Comparison of ENCODE assay signal across 40 cellular contexts in the genomic region with DNA sequence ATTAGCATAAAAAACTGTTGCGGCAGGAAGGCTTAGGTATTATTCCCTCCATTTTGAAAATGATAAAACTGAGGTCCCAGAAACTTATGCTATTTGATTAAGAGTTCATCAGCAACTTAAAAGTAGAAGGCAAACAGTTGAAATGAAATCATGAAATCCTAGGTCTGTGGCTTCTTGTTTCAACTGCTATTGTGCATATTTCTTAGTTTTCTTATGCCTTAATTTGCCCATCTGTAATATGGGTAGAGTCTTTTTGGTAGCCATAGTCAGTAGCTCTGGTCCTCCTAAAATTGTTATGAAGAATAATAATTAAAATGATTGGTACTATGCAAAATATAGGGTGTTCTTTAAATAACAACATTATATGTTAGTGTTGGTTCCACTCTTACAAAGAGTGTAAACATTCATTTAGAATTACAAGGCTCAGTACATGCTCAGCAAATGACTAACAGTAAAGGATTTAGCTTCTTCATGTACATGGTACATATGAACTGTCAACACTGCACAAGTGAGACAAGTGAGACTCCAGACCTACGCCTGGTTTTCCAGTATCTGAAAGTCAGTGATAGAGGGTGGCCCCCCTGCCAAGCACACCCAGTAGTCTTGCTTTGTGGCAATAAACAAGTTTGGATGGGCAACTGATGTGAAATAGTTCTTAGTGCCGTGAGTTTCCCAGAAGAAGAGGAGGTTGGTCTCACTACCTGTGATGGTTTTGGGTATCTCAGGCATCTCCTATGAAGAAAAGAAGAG. TPM values are rescaled to one million over a fixed set of nuclear protein-coding genes. Genes with fewer than 3 reads are reported as not detected.
"Had no signal": no experiment of that assay in that cellular context is flagged by ENCODE, and none has a peak within 500 bp of the region (broad histone marks: within the 10 kb centered on the region; RNA-seq: fewer than 3 reads in every experiment).

No MANE protein-coding gene starts in this region.

- DNase-seq: activated CD4-positive, alpha-beta memory T cell treated with anti-CD3 and anti-CD28 coated beads, Interleukin-2, amount 10 ng/mL, durations not matched to agents 7 days and 5 days; activated CD4-positive, alpha-beta T cell treated with anti-CD3 and anti-CD28 coated beads for 1 hour; activated CD4-positive, alpha-beta T cell treated with anti-CD3 and anti-CD28 coated beads for 48 hours; activated CD4-positive, CD25-positive, alpha-beta regulatory T cell; activated CD8-positive, alpha-beta memory T cell treated with anti-CD3 and anti-CD28 coated beads for 24 hours; activated CD8-positive, alpha-beta memory T cell treated with anti-CD3 and anti-CD28 coated beads, Interleukin-2, amount 10 ng/mL, durations not matched to agents 7 days and 5 days; activated CD8-positive, alpha-beta memory T cell treated with anti-CD3 and anti-CD28 coated beads, Interleukin-2, amount 50 U/mL, for 48 hours; activated effector memory CD4-positive, alpha-beta T cell treated with anti-CD3 and anti-CD28 coated beads, Interleukin-2, amount 50 U/mL, for 16 hours; activated naive CD4-positive, alpha-beta T cell; activated naive CD4-positive, alpha-beta T cell treated with anti-CD3 and anti-CD28 coated beads, Interleukin-2, amount 50 U/mL, for 16 hours; activated naive CD8-positive, alpha-beta T cell treated with anti-CD3 and anti-CD28 coated beads for 36 hours; activated T-cell treated with anti-CD3 and anti-CD28 coated beads, Interleukin-2, amount 50 U/mL, for 48 hours; amniotic stem cell; aorta; brain microvascular endothelial cell; Kasumi-1; KG1; MM.1S; MV-4-11; NCI-H1092; NCI-H1436 treated with DMSO at 0.1 percent for 48 hours; NCI-H187; NCI-H2029 treated with DMSO at 0.1 percent for 48 hours; NCI-H2107; NCI-H2171; NCI-H510A; NCI-H526; NCI-H748 treated with DMSO at 0.1 percent for 48 hours; NK-92 treated with Interleukin-12 subunit alpha and Interleukin-12 subunit beta, amount 100 ng/mL, for 24 hours; PC-3; Peyer's patch; Right ventricle myocardium superior; RPMI8226; SW 1271; T-helper 1 cell; T-helper 2 cell; T-helper 9 cell; WERI-Rb-1 had no signal

- ATAC-seq: activated CD8-positive, alpha-beta memory T cell treated with anti-CD3 and anti-CD28 coated beads, Interleukin-2, amount 10 ng/mL, durations not matched to agents 7 days and 5 days; PC-3 had no signal

- H3K27me3 Mint-ChIP-seq: activated CD4-positive, alpha-beta memory T cell treated with anti-CD3 and anti-CD28 coated beads, Interleukin-2, amount 10 ng/mL, durations not matched to agents 7 days and 5 days; central memory CD8-positive, alpha-beta T cell had no signal

- H3K27ac ChIP-seq: brain microvascular endothelial cell, cardiac muscle cell, Peyer's patch, WERI-Rb-1 had no signal

- H3K9me3 ChIP-seq: Peyer's patch had no signal

- H3K27me3 ChIP-seq: brain microvascular endothelial cell, cardiac muscle cell, Peyer's patch had no signal

- H3K4me1 ChIP-seq: Peyer's patch had no signal

- H3K9me3 Mint-ChIP-seq: activated CD4-positive, alpha-beta memory T cell treated with anti-CD3 and anti-CD28 coated beads, Interleukin-2, amount 10 ng/mL, durations not matched to agents 7 days and 5 days; central memory CD8-positive, alpha-beta T cell had no signal

- H3K27ac Mint-ChIP-seq: activated CD4-positive, alpha-beta memory T cell treated with anti-CD3 and anti-CD28 coated beads, Interleukin-2, amount 10 ng/mL, durations not matched to agents 7 days and 5 days; activated CD8-positive, alpha-beta memory T cell treated with anti-CD3 and anti-CD28 coated beads, Interleukin-2, amount 10 ng/mL, durations not matched to agents 7 days and 5 days; activated naive CD8-positive, alpha-beta T cell treated with anti-CD3 and anti-CD28 coated beads for 36 hours had no signal

- H3K4me3 ChIP-seq: cardiac muscle cell, Peyer's patch had no signal

- H3K36me3 ChIP-seq: brain microvascular endothelial cell, cardiac muscle cell, Peyer's patch, WERI-Rb-1 had no signal

- H3K4me3 Mint-ChIP-seq: activated CD4-positive, alpha-beta memory T cell treated with anti-CD3 and anti-CD28 coated beads, Interleukin-2, amount 10 ng/mL, durations not matched to agents 7 days and 5 days; activated CD8-positive, alpha-beta memory T cell treated with anti-CD3 and anti-CD28 coated beads, Interleukin-2, amount 10 ng/mL, durations not matched to agents 7 days and 5 days; activated naive CD8-positive, alpha-beta T cell treated with anti-CD3 and anti-CD28 coated beads for 36 hours; central memory CD8-positive, alpha-beta T cell had no signal

RNA-seq across cellular contexts. Expression of gene IL1A, which starts 9.6 kb away (rescaled TPM):
- total RNA-seq: cardiac muscle cell, Peyer's patch, Right ventricle myocardium superior had no signal
- polyA plus RNA-seq: aorta, cardiac muscle cell had no signal

RNA-seq across cellular contexts. Expression of gene NT5DC4, which starts 53.9 kb away (rescaled TPM):
- total RNA-seq: activated CD4-positive, alpha-beta memory T cell treated with anti-CD3 and anti-CD28 coated beads, Interleukin-2, amount 10 ng/mL, durations not matched to agents 7 days and 5 days; activated CD8-positive, alpha-beta memory T cell treated with anti-CD3 and anti-CD28 coated beads, Interleukin-2, amount 10 ng/mL, durations not matched to agents 7 days and 5 days; activated naive CD8-positive, alpha-beta T cell treated with anti-CD3 and anti-CD28 coated beads for 36 hours; cardiac muscle cell; Right ventricle myocardium superior had no signal
- polyA plus RNA-seq: aorta, cardiac muscle cell had no signal
